ENCODE assay signal across 8 cellular contexts in genomic region chr16:29678691-29679267, GRCh38. TPM values are rescaled to one million over a fixed set of nuclear protein-coding genes. Genes with fewer than 3 reads are reported as not detected.
A peak's percentile ranks its signal among the peaks of the same experiment; 100 is the strongest.
DNase-seq lines count a peak whose midpoint lies in the region; ATAC-seq and TF ChIP-seq lines count a peak whose summit lies in the region.

TSS of gene QPRT (plus strand) at chr16:29679180. CDS start at chr16:29679198, 18 bp downstream.

- peak within 1 kb of the TSS; percentile 88 for H3K27ac Mint-ChIP-seq in activated CD8-positive, alpha-beta T cell treated with anti-CD3 and anti-CD28 coated beads for 36 hours

- H3K4me3 Mint-ChIP-seq in activated CD8-positive, alpha-beta T cell treated with anti-CD3 and anti-CD28 coated beads for 36 hours, result peak within 1 kb of the TSS; percentile 66

- H3K27me3 Mint-ChIP-seq in activated CD8-positive, alpha-beta T cell treated with anti-CD3 and anti-CD28 coated beads for 36 hours, result no peaks in the 10 kb centered on the region

- H3K9me3 Mint-ChIP-seq in activated CD8-positive, alpha-beta T cell treated with anti-CD3 and anti-CD28 coated beads for 36 hours, result no peaks in the 10 kb centered on the region

- CTCF ChIA-PET in activated CD8-positive, alpha-beta T cell treated with anti-CD3 and anti-CD28 coated beads for 36 hours (lab: Charles Lee), result interaction anchor here (0.9 to 4.4 kb wide), 3 partner anchors 13 to 377 kb away, joined by 3 to 18 read pairs (median 3); no protein-coding TSS in a partner anchor

- peak within 1 kb of the TSS; percentile 37 for H3K4me3 ChIP-seq in ovary

- H3K9me3 ChIP-seq in ovary, result no peaks in the 10 kb centered on the region

- DNase-seq in DMS 273 (lab: John Stamatoyannopoulos, UW; ENCODE audit: unreplicated experiment) (peak; percentile 91), HT-29 (ENCODE audit: low spot score) (peak; percentile 23), head of caudate nucleus (peak in 29 of 42 donors; percentile 16 to 64 (median 40)), ovary (peak; percentile 57 to 71 (median 66)), NCI-H2029 treated with DMSO at 0.1 percent for 48 hours (lab: John Stamatoyannopoulos, UW) (no peak), NCI-H128 (lab: John Stamatoyannopoulos, UW; ENCODE audit: unreplicated experiment) (no peak), NCI-H2081 (lab: John Stamatoyannopoulos, UW) (no peak)
- DNase-seq in activated CD8-positive, alpha-beta T cell treated with anti-CD3 and anti-CD28 coated beads for 36 hours, result peak; percentile 23

- H3K27me3 ChIP-seq in ovary, result no peaks in the 10 kb centered on the region

- ATAC-seq in activated CD8-positive, alpha-beta T cell treated with anti-CD3 and anti-CD28 coated beads for 36 hours, result peak; percentile 21

- peaks cover 5% of the 10 kb centered on the region for H3K4me1 ChIP-seq in ovary (ENCODE audit: insufficient read depth)

- no peak for TF ChIP-seq EP300 in ovary (IDR thresholded peaks at IDR 0.05)

- peak within 1 kb of the TSS; percentile 28 to 60 for H3K27ac ChIP-seq in ovary

- peaks cover 20% of the 10 kb centered on the region for H3K4me1 Mint-ChIP-seq in activated CD8-positive, alpha-beta T cell treated with anti-CD3 and anti-CD28 coated beads for 36 hours (ENCODE audit: low read depth)

- H3K36me3 Mint-ChIP-seq in activated CD8-positive, alpha-beta T cell treated with anti-CD3 and anti-CD28 coated beads for 36 hours (ENCODE audit: low read depth), result peaks cover 6% of the 10 kb centered on the region

- 47 to 59% (median 51%) methylated on average over 4 to 5 of the region's 5 CpGs for WGBS in ovary, 3 donors

- POLR2A ChIA-PET in activated CD8-positive, alpha-beta T cell treated with anti-CD3 and anti-CD28 coated beads for 36 hours (lab: Charles Lee), result interaction anchor here (0.7 to 1.6 kb wide), 3 partner anchors 13 to 35 kb away, joined by 3 to 4 read pairs (median 3); no protein-coding TSS in a partner anchor

- TF ChIP-seq CTCF in activated CD8-positive, alpha-beta T cell treated with anti-CD3 and anti-CD28 coated beads for 36 hours (IDR thresholded peaks at IDR 0.05), result no peak
- no peak for TF ChIP-seq CTCF in ovary (IDR thresholded peaks at IDR 0.05)

- intact Hi-C loops in activated CD8-positive, alpha-beta T cell treated with anti-CD3 and anti-CD28 coated beads for 36 hours (cut with micrococcal nuclease), result no loop called here
- intact Hi-C loops in head of caudate nucleus (cut with DNase I) (no loop called here), ovary (cut with DNase I) (loop anchor here in 1 of 4 donors (10.0 kb wide), 1 partner anchor 94 kb away; no protein-coding TSS in a partner anchor)

- H3K36me3 ChIP-seq in ovary, result no peaks in the 10 kb centered on the region

- no peak for TF ChIP-seq POLR2A in ovary (IDR thresholded peaks at IDR 0.05)

RNA-seq across cellular contexts. Expression of gene QPRT, which starts in this region (rescaled TPM):
- total RNA-seq in HT-29 (2014; rRNA removed; shearing (Covaris generic)), result 35.2 and 42.5 TPM in 2 replicates
- total RNA-seq in activated CD8-positive, alpha-beta T cell treated with anti-CD3 and anti-CD28 coated beads for 36 hours, result 10 to 100 TPM in 1 of 2 experiments, 1 to 10 TPM in 1; 9.3 to 11.7 TPM
- 10 to 100 TPM; 31.8 to 67.9 (median 43.1) TPM for total RNA-seq in ovary
- 10 to 100 TPM; 21.4 to 47.7 TPM for polyA plus RNA-seq in ovary

Comparison
In these comparisons a context has a peak if more than half of its experiments do, and no peak if none do; other contexts are left out.
1. DNase-seq: peak in DMS 273 (single experiment), HT-29 (single experiment), activated CD8-positive, alpha-beta T cell treated with anti-CD3 and anti-CD28 coated beads for 36 hours (single experiment), head of caudate nucleus (29 of 42) and ovary (5 of 5); none in NCI-H2029 treated with DMSO at 0.1 percent for 48 hours (single experiment), NCI-H128 (single experiment) and NCI-H2081 (0 of 2).